23 cellular contexts compared by ENCODE assay signal in the genomic region with DNA sequence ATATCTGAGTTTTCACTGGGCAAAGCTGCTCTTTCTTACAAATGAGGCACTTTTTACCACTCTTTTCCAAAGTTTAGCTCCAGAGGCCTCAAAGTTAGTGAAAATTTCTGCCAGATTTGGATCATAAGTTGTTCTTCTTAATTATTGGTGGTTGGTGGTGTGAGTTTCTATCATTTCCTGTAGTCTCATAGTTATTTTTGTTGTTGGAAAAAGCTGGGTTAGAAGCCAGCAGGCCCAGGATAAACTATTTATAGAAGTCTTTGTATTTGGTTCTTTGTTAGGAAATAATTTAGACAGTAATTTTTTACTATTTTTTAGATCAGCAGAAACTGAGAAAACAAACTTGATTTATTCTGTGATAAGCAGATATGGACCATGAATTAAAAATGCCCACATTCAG. TPM values are rescaled to one million over a fixed set of nuclear protein-coding genes. Genes with fewer than 3 reads are reported as not detected.
"Had no signal": no experiment of that assay in that cellular context is flagged by ENCODE, and none has a peak within 500 bp of the region (broad histone marks: within the 10 kb centered on the region; RNA-seq: fewer than 3 reads in every experiment).

No MANE protein-coding gene starts in this region.

- H3K27ac Mint-ChIP-seq: activated CD4-positive, alpha-beta memory T cell treated with anti-CD3 and anti-CD28 coated beads for 36 hours; activated naive CD8-positive, alpha-beta T cell treated with anti-CD3 and anti-CD28 coated beads, Interleukin-2, amount 10 ng/mL, durations not matched to agents 7 days and 5 days; activated T-helper 17 cell treated with anti-CD3 and anti-CD28 coated beads, Interleukin-2, amount 50 U/mL, for 72 hours; memory B cell; stimulated activated memory B cell treated with anti-CD40 and anti-IgM and Interleukin-4, amounts not matched to agents 10 μg/mL and 1 μg/mL and 100 μg/mL, for 72 hours had no signal

- H3K4me3 Mint-ChIP-seq: activated CD4-positive, alpha-beta memory T cell treated with anti-CD3 and anti-CD28 coated beads for 36 hours; activated naive CD8-positive, alpha-beta T cell treated with anti-CD3 and anti-CD28 coated beads, Interleukin-2, amount 10 ng/mL, durations not matched to agents 7 days and 5 days; activated T-helper 17 cell treated with anti-CD3 and anti-CD28 coated beads, Interleukin-2, amount 50 U/mL, for 72 hours; memory B cell; naive thymus-derived CD8-positive, alpha-beta T cell; stimulated activated memory B cell treated with anti-CD40 and anti-IgM and Interleukin-4, amounts not matched to agents 10 μg/mL and 1 μg/mL and 100 μg/mL, for 72 hours had no signal

- H3K27me3 ChIP-seq: body of pancreas, gastrocnemius medialis, neutrophil, pancreas, sigmoid colon, spleen, upper lobe of left lung had no signal

- H3K9me3 ChIP-seq: body of pancreas, gastrocnemius medialis, neutrophil, pancreas, sigmoid colon, spleen, thoracic aorta, upper lobe of left lung had no signal

- ATAC-seq: activated T-helper 17 cell treated with anti-CD3 and anti-CD28 coated beads, Interleukin-2, amount 50 U/mL, for 72 hours; body of pancreas; gastrocnemius medialis; left ventricle myocardium superior; naive thymus-derived CD8-positive, alpha-beta T cell; pancreas; stimulated activated memory B cell treated with anti-CD40 and anti-IgM and Interleukin-4, amounts not matched to agents 10 μg/mL and 1 μg/mL and 100 μg/mL, for 72 hours had no signal

- H3K4me1 Mint-ChIP-seq: memory B cell; stimulated activated memory B cell treated with anti-CD40 and anti-IgM and Interleukin-4, amounts not matched to agents 10 μg/mL and 1 μg/mL and 100 μg/mL, for 72 hours had no signal

- H3K36me3 ChIP-seq: pancreas had no signal

- H3K27ac ChIP-seq: body of pancreas, neutrophil, pancreas, sigmoid colon, spleen, thoracic aorta had no signal

- H3K9me3 Mint-ChIP-seq: activated CD4-positive, alpha-beta memory T cell treated with anti-CD3 and anti-CD28 coated beads for 36 hours; activated naive CD8-positive, alpha-beta T cell treated with anti-CD3 and anti-CD28 coated beads, Interleukin-2, amount 10 ng/mL, durations not matched to agents 7 days and 5 days; activated T-helper 17 cell treated with anti-CD3 and anti-CD28 coated beads, Interleukin-2, amount 50 U/mL, for 72 hours; memory B cell; naive thymus-derived CD8-positive, alpha-beta T cell; stimulated activated memory B cell treated with anti-CD40 and anti-IgM and Interleukin-4, amounts not matched to agents 10 μg/mL and 1 μg/mL and 100 μg/mL, for 72 hours had no signal

- DNase-seq: activated CD4-positive, alpha-beta memory T cell treated with anti-CD3 and anti-CD28 coated beads for 36 hours; activated CD4-positive, CD25-positive, alpha-beta regulatory T cell treated with anti-CD3 and anti-CD28 coated beads, Interleukin-2, amount 50 U/mL, for 72 hours; activated naive CD4-positive, alpha-beta T cell treated with Interleukin-2 at 50 U/mL for 16 hours; activated naive CD8-positive, alpha-beta T cell treated with anti-CD3 and anti-CD28 coated beads, Interleukin-2, amount 10 ng/mL, durations not matched to agents 7 days and 5 days; activated T-cell treated with anti-CD3 and anti-CD28 coated beads for 4 hours; body of pancreas; caudate nucleus; gastrocnemius medialis; head of caudate nucleus; left ventricle myocardium superior; naive thymus-derived CD8-positive, alpha-beta T cell; pancreas; sigmoid colon; spleen; stimulated activated CD4-positive, alpha-beta T cell treated with anti-CD3 and anti-CD28 coated beads, Interleukin-4, amount 100 ng/mL, for 4 hours; upper lobe of left lung had no signal

- H3K4me3 ChIP-seq: body of pancreas, gastrocnemius medialis, pancreas, sigmoid colon, spleen, thoracic aorta, upper lobe of left lung had no signal

- H3K27me3 Mint-ChIP-seq: activated CD4-positive, alpha-beta memory T cell treated with anti-CD3 and anti-CD28 coated beads for 36 hours; activated naive CD8-positive, alpha-beta T cell treated with anti-CD3 and anti-CD28 coated beads, Interleukin-2, amount 10 ng/mL, durations not matched to agents 7 days and 5 days; activated T-helper 17 cell treated with anti-CD3 and anti-CD28 coated beads, Interleukin-2, amount 50 U/mL, for 72 hours; memory B cell; naive thymus-derived CD8-positive, alpha-beta T cell; stimulated activated memory B cell treated with anti-CD40 and anti-IgM and Interleukin-4, amounts not matched to agents 10 μg/mL and 1 μg/mL and 100 μg/mL, for 72 hours had no signal

RNA-seq across cellular contexts. Expression of gene CYP24A1, which starts 44.7 kb away (rescaled TPM):
- total RNA-seq: body of pancreas; left ventricle myocardium superior; mucosa of gallbladder; sigmoid colon; spleen; T-helper 1 cell treated with Interleukin-12 subunit alpha and Interleukin-12 subunit beta and Interleukin-4 antibody, amounts not matched to agents 30 ng/mL and 1 ng/mL, for 36 hours; thoracic aorta had no signal
- polyA plus RNA-seq: naive thymus-derived CD8-positive, alpha-beta T cell; pancreas; spleen had no signal
